Comparison of ENCODE assay signal across 10 cellular contexts in the genomic region with DNA sequence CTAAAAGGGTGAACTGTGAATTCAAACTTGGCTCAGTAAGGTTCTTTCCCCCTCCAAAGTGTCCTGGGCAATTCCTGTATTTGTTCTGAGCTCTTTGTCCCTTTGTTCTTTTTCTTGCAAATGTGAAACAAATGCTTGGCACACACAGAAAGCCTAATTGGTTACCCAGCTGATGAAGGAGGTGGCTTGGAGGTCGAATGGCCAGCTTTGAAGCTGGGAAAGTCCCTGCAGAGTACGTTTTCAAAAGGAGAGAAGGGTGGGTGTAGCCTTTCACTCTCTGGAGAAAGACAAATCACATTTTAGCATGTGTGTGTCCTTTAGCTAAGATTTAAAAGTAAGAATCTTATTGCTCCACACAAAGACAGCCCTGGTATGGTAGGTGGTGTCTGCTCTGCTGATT.
DNase-seq lines count a peak whose midpoint lies in the region; ATAC-seq and TF ChIP-seq lines count a peak whose summit lies in the region.
"Had no signal": no experiment of that assay in that cellular context is flagged by ENCODE, and none has a peak within 500 bp of the region (broad histone marks: within the 10 kb centered on the region; RNA-seq: fewer than 3 reads in every experiment).

No MANE protein-coding gene starts in this region.

- no peak overlapping the region for H3K4me3 ChIP-seq in MM.1S (ENCODE audit: low read length)
- H3K4me3 ChIP-seq: A549, cardiac muscle cell had no signal

- H3K27ac Mint-ChIP-seq in nephron progenitor cell, result peak overlapping the region; percentile 68

- H3K36me3 Mint-ChIP-seq in nephron progenitor cell (ENCODE audit: low read depth), result no peaks in the 10 kb centered on the region

- ATAC-seq in HG02588 (IDR thresholded peaks at IDR 0.05; ENCODE audit: unreplicated experiment), result peak; percentile 84
- ATAC-seq: A549 had no signal

- H3K27me3 Mint-ChIP-seq in nephron progenitor cell (ENCODE audit: low read depth, poor library complexity), result no peaks in the 10 kb centered on the region

- H4K20me1 ChIP-seq in MM.1S (ENCODE audit: insufficient read depth, low read length), result no peaks in the 10 kb centered on the region

- DNase-seq in NCI-H146 (lab: John Stamatoyannopoulos, UW), result peak; percentile 33
- no peak for DNase-seq in NCI-H146 treated with DMSO at 0.1 percent for 48 hours (lab: John Stamatoyannopoulos, UW; ENCODE audit: unreplicated experiment)
- DNase-seq in MM.1S, result peak; percentile 84
- no peak for DNase-seq in nephron progenitor cell
- DNase-seq in SKM-1 treated with dmso at 0.1 percent for 144 hours (lab: John Stamatoyannopoulos, UW; ENCODE audit: unreplicated experiment), result no peak
- no peak for DNase-seq in effector CD8-positive, alpha-beta T cell (lab: John Stamatoyannopoulos, UW)
- DNase-seq in ACHN, result no peak

- H3K4me1 Mint-ChIP-seq in nephron progenitor cell, result peaks cover 18% of the 10 kb centered on the region

- no peaks in the 10 kb centered on the region; the same call in 1 of the 2 replicates for H3F3A ChIP-seq in MM.1S (ENCODE audit: insufficient read depth, low read length)

- peaks cover 8% of the 10 kb centered on the region for H3K4me1 ChIP-seq in MM.1S (ENCODE audit: low read length)
- H3K4me1 ChIP-seq: A549 had no signal

- peak overlapping the region; percentile 18; the same call in 1 of the 2 replicates for H2AFZ ChIP-seq in MM.1S (ENCODE audit: low read length)

- H3K9me3 ChIP-seq in MM.1S (replicated peaks; ENCODE audit: insufficient read depth, low read length), result no peaks in the 10 kb centered on the region
- H3K9me3 ChIP-seq: A549 had no signal

- no peaks in the 10 kb centered on the region for H3K36me3 ChIP-seq in MM.1S (replicated peaks; ENCODE audit: insufficient read depth, low read length)
- H3K36me3 ChIP-seq: cardiac muscle cell had no signal

- H3K4me2 ChIP-seq in MM.1S (ENCODE audit: low read depth, low read length), result peak overlapping the region; percentile 27
- H3K4me2 ChIP-seq: A549 had no signal

- H3K27ac ChIP-seq in MM.1S (ENCODE audit: low read length), result peak overlapping the region; percentile 40; the same call in 1 of the 2 replicates
- H3K27ac ChIP-seq: A549, cardiac muscle cell had no signal

- H3K4me3 Mint-ChIP-seq in nephron progenitor cell, result no peak overlapping the region

- in situ Hi-C loops in ACHN (cut with HindIII; ENCODE audit: low pct_ligation_motif_present, low pct_unique_long_range_greater_than_20kb, low sequenced_read_pairs), result no loop called here

- H3K9me2 ChIP-seq in MM.1S (replicated peaks; ENCODE audit: insufficient read depth, low read length), result no peaks in the 10 kb centered on the region

- H3K27me3 ChIP-seq in MM.1S (replicated peaks; ENCODE audit: insufficient read depth, low read length), result no peaks in the 10 kb centered on the region
- H3K27me3 ChIP-seq: cardiac muscle cell had no signal

- H3K79me2 ChIP-seq in MM.1S (ENCODE audit: low read length), result no peaks in the 10 kb centered on the region

- no peak overlapping the region for H3K9ac ChIP-seq in MM.1S (ENCODE audit: low read length)

- no peaks in the 10 kb centered on the region for H3K9me3 Mint-ChIP-seq in nephron progenitor cell

- TF ChIP-seq CTCF in MM.1S (IDR thresholded peaks at IDR 0.05; ENCODE audit: low read length), result no peak
- TF ChIP-seq CTCF in nephron progenitor cell (IDR thresholded peaks at IDR 0.05), result no peak

Comparison
In these comparisons a context has a peak if more than half of its experiments do, and no peak if none do; other contexts are left out.
1. DNase-seq: peak in NCI-H146 (single experiment) and MM.1S (single experiment); none in NCI-H146 treated with DMSO at 0.1 percent for 48 hours (single experiment), nephron progenitor cell (single experiment), SKM-1 treated with dmso at 0.1 percent for 144 hours (single experiment), effector CD8-positive, alpha-beta T cell (single experiment) and ACHN (single experiment).